Comparison of ENCODE assay signal across 27 cellular contexts in genomic region chr4:85587952-85588351, GRCh38.
"Had no signal": no experiment of that assay in that cellular context is flagged by ENCODE, and none has a peak within 500 bp of the region (broad histone marks: within the 10 kb centered on the region; RNA-seq: fewer than 3 reads in every experiment).

No MANE protein-coding gene starts in this region.

- H3K4me3 ChIP-seq: pancreas, thyroid gland had no signal

- H3K4me3 Mint-ChIP-seq: activated CD8-positive, alpha-beta T cell treated with anti-CD3 and anti-CD28 coated beads, Interleukin-2, amount 10 ng/mL, durations not matched to agents 7 days and 5 days; activated naive CD4-positive, alpha-beta T cell treated with anti-CD3 and anti-CD28 coated beads, Interleukin-2, amount 50 U/mL, for 24 hours; activated T-helper 1 cell treated with anti-CD3 and anti-CD28 coated beads, Interleukin-12 subunit alpha, Interleukin-12 subunit beta, Interleukin-2, Interleukin-4 antibody, amounts not matched to agents 30 ng/mL and 10 ng/mL and 1 ng/mL, durations not matched to agents 14 hours and 24 hours and 36 hours; brain; dendritic cell treated with granulocyte-macrophage colony-stimulating factor and Interleukin-4, amounts not matched to agents 40 ng/mL and 50 ng/mL, for 4 days; immature natural killer cell; nephron; stimulated activated naive CD8-positive, alpha-beta T cell treated with anti-CD3 and anti-CD28 coated beads, Interleukin-15, Interleukin-2, amounts not matched to agents 100 ng/mL and 50 ng/mL, for 24 hours; T-helper 1 cell treated with Interleukin-12 subunit alpha and Interleukin-12 subunit beta and Interleukin-4 antibody, amounts not matched to agents 30 μg/mL and 1 μg/mL, for 36 hours had no signal

- ATAC-seq: activated CD8-positive, alpha-beta T cell treated with anti-CD3 and anti-CD28 coated beads, Interleukin-2, amount 10 ng/mL, durations not matched to agents 7 days and 5 days; foreskin keratinocyte; left ventricle myocardium superior; pancreas; right cardiac atrium had no signal

- DNase-seq: activated CD4-positive, alpha-beta T cell treated with anti-CD3 and anti-CD28 coated beads, Interleukin-2, amount 50 U/mL, for 1 hour; activated CD4-positive, CD25-positive, alpha-beta regulatory T cell treated with anti-CD3 and anti-CD28 coated beads, Interleukin-2, amount 50 U/mL, for 72 hours; activated CD8-positive, alpha-beta T cell treated with anti-CD3 and anti-CD28 coated beads, Interleukin-2, amount 10 ng/mL, durations not matched to agents 7 days and 5 days; activated gamma-delta T cell; aorta; effector CD4-positive, alpha-beta T cell; erythroblast; foreskin keratinocyte; immature natural killer cell; kidney glomerular epithelial cell; left ventricle myocardium superior; mammary epithelial cell; pancreas; right cardiac atrium; stimulated activated CD4-positive, alpha-beta T cell treated with anti-CD3 and anti-CD28 coated beads, Interleukin-4, amount 100 ng/mL, for 24 hours; substantia nigra; T1000; thyroid gland had no signal

- H3K36me3 ChIP-seq: pancreas, thyroid gland had no signal

- H3K9me3 Mint-ChIP-seq: activated naive CD4-positive, alpha-beta T cell treated with anti-CD3 and anti-CD28 coated beads, Interleukin-2, amount 50 U/mL, for 24 hours; brain; dendritic cell treated with granulocyte-macrophage colony-stimulating factor and Interleukin-4, amounts not matched to agents 40 ng/mL and 50 ng/mL, for 4 days; stimulated activated naive CD8-positive, alpha-beta T cell treated with anti-CD3 and anti-CD28 coated beads, Interleukin-15, Interleukin-2, amounts not matched to agents 100 ng/mL and 50 ng/mL, for 24 hours had no signal

- H3K27me3 Mint-ChIP-seq: activated naive CD4-positive, alpha-beta T cell treated with anti-CD3 and anti-CD28 coated beads, Interleukin-2, amount 50 U/mL, for 24 hours; dendritic cell treated with granulocyte-macrophage colony-stimulating factor and Interleukin-4, amounts not matched to agents 40 ng/mL and 50 ng/mL, for 4 days; stimulated activated naive CD8-positive, alpha-beta T cell treated with anti-CD3 and anti-CD28 coated beads, Interleukin-15, Interleukin-2, amounts not matched to agents 100 ng/mL and 50 ng/mL, for 24 hours had no signal

- H3K36me3 Mint-ChIP-seq: activated naive CD4-positive, alpha-beta T cell treated with anti-CD3 and anti-CD28 coated beads, Interleukin-2, amount 50 U/mL, for 24 hours; brain; immature natural killer cell had no signal

- H3K4me1 Mint-ChIP-seq: activated naive CD4-positive, alpha-beta T cell treated with anti-CD3 and anti-CD28 coated beads, Interleukin-2, amount 50 U/mL, for 24 hours; immature natural killer cell; nephron had no signal

- H3K9me3 ChIP-seq: pancreas, thyroid gland had no signal

- H3K4me1 ChIP-seq: foreskin keratinocyte, pancreas, thyroid gland had no signal

- H3K27me3 ChIP-seq: foreskin keratinocyte, pancreas, thyroid gland had no signal

- H3K27ac ChIP-seq: foreskin keratinocyte, pancreas, thyroid gland, VCaP had no signal

- FAIRE-seq: endometrium, pancreas had no signal

- H3K27ac Mint-ChIP-seq: activated CD8-positive, alpha-beta T cell treated with anti-CD3 and anti-CD28 coated beads, Interleukin-2, amount 10 ng/mL, durations not matched to agents 7 days and 5 days; activated naive CD4-positive, alpha-beta T cell treated with anti-CD3 and anti-CD28 coated beads, Interleukin-2, amount 50 U/mL, for 24 hours; activated T-helper 1 cell treated with anti-CD3 and anti-CD28 coated beads, Interleukin-12 subunit alpha, Interleukin-12 subunit beta, Interleukin-2, Interleukin-4 antibody, amounts not matched to agents 30 ng/mL and 10 ng/mL and 1 ng/mL, durations not matched to agents 14 hours and 24 hours and 36 hours; brain; dendritic cell treated with granulocyte-macrophage colony-stimulating factor and Interleukin-4, amounts not matched to agents 40 ng/mL and 50 ng/mL, for 4 days; immature natural killer cell; nephron; stimulated activated naive CD8-positive, alpha-beta T cell treated with anti-CD3 and anti-CD28 coated beads, Interleukin-15, Interleukin-2, amounts not matched to agents 100 ng/mL and 50 ng/mL, for 24 hours; T-helper 1 cell treated with Interleukin-12 subunit alpha and Interleukin-12 subunit beta and Interleukin-4 antibody, amounts not matched to agents 30 μg/mL and 1 μg/mL, for 36 hours had no signal
